ENCODE assay signal across 2 cellular contexts in genomic region chr10:18665079-18665478, GRCh38.
TF ChIP-seq lines count a peak whose summit lies in the region.

No MANE protein-coding gene starts in this region.

TF ChIP-seq in A549, 52 proteins besides CTCF, POLR2A, EP300 and RAD21 (continued from another document):
- TF ChIP-seq HOXA7 (CRISPR knock-in tag; IDR thresholded peaks at IDR 0.05) = no peak
- no peak for TF ChIP-seq NR3C1 (IDR thresholded peaks at IDR 0.05)
- TF ChIP-seq ZNF302 (CRISPR knock-in tag; IDR thresholded peaks at IDR 0.05) = no peak
- no peak for TF ChIP-seq HEYL (CRISPR knock-in tag; IDR thresholded peaks at IDR 0.05)
- no peak for TF ChIP-seq POLR2AphosphoS2 (conservative IDR thresholded peaks at IDR 0.05; ENCODE audit: low read length)
- TF ChIP-seq E2F6 (IDR thresholded peaks at IDR 0.05; ENCODE audit: borderline replicate concordance, low read depth) = no peak
- TF ChIP-seq HOXB13 (CRISPR knock-in tag; IDR thresholded peaks at IDR 0.05; ENCODE audit: low read depth) = no peak
- no peak for TF ChIP-seq PHF8 (IDR thresholded peaks at IDR 0.05; ENCODE audit: borderline replicate concordance, low read depth)
- TF ChIP-seq HMGXB4 (CRISPR knock-in tag; IDR thresholded peaks at IDR 0.05; ENCODE audit: borderline replicate concordance) = no peak
- no peak for TF ChIP-seq HES2 (IDR thresholded peaks at IDR 0.05)
- no peak for TF ChIP-seq FOXS1 (CRISPR knock-in tag; IDR thresholded peaks at IDR 0.05)

TF ChIP-seq in GM23338, 12 proteins besides CTCF, POLR2A, EP300 and RAD21 (continued from another document):
- TF ChIP-seq ZNF462 (CRISPR knock-in tag; IDR thresholded peaks at IDR 0.05) = no peak
- TF ChIP-seq ZNF331 (CRISPR knock-in tag; IDR thresholded peaks at IDR 0.05; ENCODE audit: low read depth) = no peak
- TF ChIP-seq CREB1 (CRISPR knock-in tag; IDR thresholded peaks at IDR 0.05; ENCODE audit: low read depth) = no peak
- no peak for TF ChIP-seq REST (IDR thresholded peaks at IDR 0.05; ENCODE audit: unreplicated experiment)
- no peak for TF ChIP-seq JUNB (IDR thresholded peaks at IDR 0.05; ENCODE audit: unreplicated experiment)
- TF ChIP-seq NANOG (IDR thresholded peaks at IDR 0.05; ENCODE audit: borderline replicate concordance) = no peak
- TF ChIP-seq STAT1 (IDR thresholded peaks at IDR 0.05; ENCODE audit: unreplicated experiment) = no peak
- no peak for TF ChIP-seq ZNF114 (CRISPR knock-in tag; IDR thresholded peaks at IDR 0.05)
- no peak for TF ChIP-seq EZH2phosphoT487 (IDR thresholded peaks at IDR 0.05; ENCODE audit: unreplicated experiment)
- TF ChIP-seq EZH2 (IDR thresholded peaks at IDR 0.05; ENCODE audit: low read depth, unreplicated experiment) = no peak
